8 cellular contexts compared by ENCODE assay signal in genomic region chr22:23181763-23182288, GRCh38. TPM values are rescaled to one million over a fixed set of nuclear protein-coding genes. Genes with fewer than 3 reads are reported as not detected.
DNase-seq lines count a peak whose midpoint lies in the region; ATAC-seq and TF ChIP-seq lines count a peak whose summit lies in the region.

No MANE protein-coding gene starts in this region.

- H3F3A ChIP-seq in OCI-LY1 (ENCODE audit: insufficient read depth, low read length) = no peaks in the 10 kb centered on the region

- H3K9me2 ChIP-seq in OCI-LY1 (ENCODE audit: low read depth, low read length) = no peaks in the 10 kb centered on the region

- no peak for DNase-seq in colonic mucosa
- DNase-seq in natural killer cell treated with Interleukin-12 subunit alpha and Interleukin-12 subunit beta and Interleukin-15 and Interleukin-18, amount 100 ng/mL, for 72 hours (ENCODE audit: low spot score) = no peak
- no peak for DNase-seq in NCI-H2107 treated with DMSO at 0.1 percent for 48 hours (lab: John Stamatoyannopoulos, UW; ENCODE audit: unreplicated experiment)

- H3K27me3 ChIP-seq in BLaER1 treated with 17β-estradiol and CSF1 and Interleukin-3, amounts not matched to agents 10 nM and 100 nM = peaks cover 0 to 21% (median 0%) of the 10 kb centered on the region in 11 experiments; a peak in 8 of 22 replicates
- H3K27me3 ChIP-seq in OCI-LY1 (ENCODE audit: insufficient read depth, low read length) (no peaks in the 10 kb centered on the region), colonic mucosa (no peaks in the 10 kb centered on the region)

- ATAC-seq in natural killer cell treated with Interleukin-12 subunit alpha and Interleukin-12 subunit beta and Interleukin-15 and Interleukin-18, amount 100 ng/mL, for 72 hours = no peak
- no peak for ATAC-seq in GM19455 (IDR thresholded peaks at IDR 0.05; ENCODE audit: unreplicated experiment)
- no peak for ATAC-seq in HG03159 (IDR thresholded peaks at IDR 0.05; ENCODE audit: unreplicated experiment)
- ATAC-seq in HG03095 (IDR thresholded peaks at IDR 0.05; ENCODE audit: unreplicated experiment) = no peak

- H3K27me3 Mint-ChIP-seq in natural killer cell treated with Interleukin-12 subunit alpha and Interleukin-12 subunit beta and Interleukin-15 and Interleukin-18, amount 100 ng/mL, for 72 hours = no peaks in the 10 kb centered on the region

- peak overlapping the region; percentile 66 to 92 (median 82) for H3K4me3 ChIP-seq in BLaER1 treated with 17β-estradiol and CSF1 and Interleukin-3, amounts not matched to agents 10 nM and 100 nM
- H3K4me3 ChIP-seq in OCI-LY1 (ENCODE audit: low read depth, low read length, poor library complexity, severe bottlenecking) = peak overlapping the region; percentile 91
- H3K4me3 ChIP-seq in colonic mucosa = peak overlapping the region; percentile 64

- peaks cover 0 to 28% (median 0%) of the 10 kb centered on the region in 11 experiments; a peak in 6 of 22 replicates for H3K36me3 ChIP-seq in BLaER1 treated with 17β-estradiol and CSF1 and Interleukin-3, amounts not matched to agents 10 nM and 100 nM
- H3K36me3 ChIP-seq in OCI-LY1 (ENCODE audit: insufficient read depth, low read length) (peaks cover 55% of the 10 kb centered on the region), colonic mucosa (no peaks in the 10 kb centered on the region)

- peaks cover 15 to 76% (median 46%) of the 10 kb centered on the region in 11 experiments; a peak in 21 of 22 replicates for H4K20me1 ChIP-seq in BLaER1 treated with 17β-estradiol and CSF1 and Interleukin-3, amounts not matched to agents 10 nM and 100 nM
- no peaks in the 10 kb centered on the region for H4K20me1 ChIP-seq in OCI-LY1 (ENCODE audit: insufficient read depth, low read length)

- TF ChIP-seq CTCF in OCI-LY1 (IDR thresholded peaks at IDR 0.05; ENCODE audit: low read length) (no peak), colonic mucosa (IDR thresholded peaks at IDR 0.05) (no peak)

- H3K9ac ChIP-seq in BLaER1 treated with 17β-estradiol and CSF1 and Interleukin-3, amounts not matched to agents 10 nM and 100 nM = peak overlapping the region; percentile 76 to 88 (median 80)
- peak overlapping the region; percentile 70 for H3K9ac ChIP-seq in OCI-LY1 (ENCODE audit: low read length)
- H3K9ac ChIP-seq in colonic mucosa (ENCODE audit: low read depth in 2 of 2, low read length in 2 of 2) = peak overlapping the region; percentile 42 to 68

- H3K27ac Mint-ChIP-seq in natural killer cell treated with Interleukin-12 subunit alpha and Interleukin-12 subunit beta and Interleukin-15 and Interleukin-18, amount 100 ng/mL, for 72 hours = peak overlapping the region; percentile 68 to 77

- intact Hi-C loops in colonic mucosa (cut with DNase I) = no loop called here

- H3K9me3 ChIP-seq in BLaER1 treated with 17β-estradiol and CSF1 and Interleukin-3, amounts not matched to agents 10 nM and 100 nM (replicated peaks in 1 of 11) = peaks cover 4 to 9% (median 7%) of the 10 kb centered on the region in 11 experiments
- no peaks in the 10 kb centered on the region for H3K9me3 ChIP-seq in OCI-LY1 (ENCODE audit: low read length)
- H3K9me3 ChIP-seq in colonic mucosa = no peaks in the 10 kb centered on the region

- peak overlapping the region in 9 of 11 experiments; percentile 65 to 82 (median 79); a peak in 19 of 22 replicates for H3K27ac ChIP-seq in BLaER1 treated with 17β-estradiol and CSF1 and Interleukin-3, amounts not matched to agents 10 nM and 100 nM
- peak overlapping the region; percentile 76 for H3K27ac ChIP-seq in OCI-LY1 (ENCODE audit: low read depth, low read length, poor library complexity, severe bottlenecking)
- H3K27ac ChIP-seq in colonic mucosa = no peak overlapping the region

- peaks cover 54 to 81% (median 72%) of the 10 kb centered on the region in 10 experiments for H3K4me1 ChIP-seq in BLaER1 treated with 17β-estradiol and CSF1 and Interleukin-3, amounts not matched to agents 10 nM and 100 nM
- H3K4me1 ChIP-seq in OCI-LY1 (ENCODE audit: insufficient read depth, low read length, severe bottlenecking) = peaks cover 69% of the 10 kb centered on the region
- H3K4me1 ChIP-seq in colonic mucosa = peaks cover 23% of the 10 kb centered on the region

- H3K36me3 Mint-ChIP-seq in natural killer cell treated with Interleukin-12 subunit alpha and Interleukin-12 subunit beta and Interleukin-15 and Interleukin-18, amount 100 ng/mL, for 72 hours = no peaks in the 10 kb centered on the region

- H2AFZ ChIP-seq in OCI-LY1 (ENCODE audit: low read length) = no peak overlapping the region

- H3K4me3 Mint-ChIP-seq in natural killer cell treated with Interleukin-12 subunit alpha and Interleukin-12 subunit beta and Interleukin-15 and Interleukin-18, amount 100 ng/mL, for 72 hours = peak overlapping the region; percentile 90

- peaks cover 56% of the 10 kb centered on the region for H3K79me2 ChIP-seq in OCI-LY1 (ENCODE audit: insufficient read depth, low read length)

- H3K9me3 Mint-ChIP-seq in natural killer cell treated with Interleukin-12 subunit alpha and Interleukin-12 subunit beta and Interleukin-15 and Interleukin-18, amount 100 ng/mL, for 72 hours = no peaks in the 10 kb centered on the region

- peaks cover 49 to 57% of the 10 kb centered on the region in 2 donors for H3K4me1 Mint-ChIP-seq in natural killer cell treated with Interleukin-12 subunit alpha and Interleukin-12 subunit beta and Interleukin-15 and Interleukin-18, amount 100 ng/mL, for 72 hours (ENCODE audit: low read depth in 2 of 2)

- peak overlapping the region; percentile 91 to 99 (median 97) for H3K4me2 ChIP-seq in BLaER1 treated with 17β-estradiol and CSF1 and Interleukin-3, amounts not matched to agents 10 nM and 100 nM
- H3K4me2 ChIP-seq in OCI-LY1 (ENCODE audit: low read length) = peak overlapping the region; percentile 94

RNA-seq across cellular contexts. Expression of gene BCR, which starts 1.5 kb away (rescaled TPM):
- total RNA-seq in colonic mucosa = 10 to 100 TPM; 39.2 to 57.8 TPM
- total RNA-seq in natural killer cell treated with Interleukin-12 subunit alpha and Interleukin-12 subunit beta and Interleukin-15 and Interleukin-18, amount 100 ng/mL, for 72 hours = 10 to 100 TPM; 55.4 to 65.8 TPM

RNA-seq across cellular contexts. Expression of gene RAB36, which starts 36.5 kb away (rescaled TPM):
- 1 to 10 TPM in 1 of 2 donors, under 1 TPM in 1; 0.98 to 2.3 TPM for total RNA-seq in colonic mucosa
- total RNA-seq in natural killer cell treated with Interleukin-12 subunit alpha and Interleukin-12 subunit beta and Interleukin-15 and Interleukin-18, amount 100 ng/mL, for 72 hours = 1 to 10 TPM; 2.1 to 2.7 TPM

RNA-seq across cellular contexts. Expression of gene RSPH14, which starts 40.0 kb away (rescaled TPM):
- under 1 TPM; 0.45 to 0.69 TPM for total RNA-seq in colonic mucosa
- not detected for total RNA-seq in natural killer cell treated with Interleukin-12 subunit alpha and Interleukin-12 subunit beta and Interleukin-15 and Interleukin-18, amount 100 ng/mL, for 72 hours
